17 cellular contexts compared by ENCODE assay signal in the genomic region with DNA sequence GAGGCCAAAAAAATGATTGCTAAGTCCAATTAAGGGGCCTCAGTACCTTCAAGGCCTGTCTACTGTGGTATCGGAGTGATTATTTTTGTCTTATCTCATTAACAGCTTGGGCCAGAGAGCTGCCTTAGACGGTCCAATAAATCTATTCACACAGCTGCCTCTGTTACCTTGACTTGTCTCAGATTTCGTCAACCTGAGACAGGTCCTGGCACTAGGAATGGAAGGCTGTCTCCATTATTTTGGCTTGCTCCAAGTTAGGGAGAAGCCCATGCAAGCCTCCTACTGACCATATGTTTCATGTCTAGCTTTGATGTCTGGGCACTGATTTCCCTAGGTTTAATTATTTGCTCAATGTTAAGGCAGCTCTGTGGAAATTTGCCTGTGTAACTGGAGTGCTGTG. TPM values are rescaled to one million over a fixed set of nuclear protein-coding genes. Genes with fewer than 3 reads are reported as not detected.
DNase-seq lines count a peak whose midpoint lies in the region; ATAC-seq, FAIRE-seq and TF ChIP-seq lines count a peak whose summit lies in the region.
"Had no signal": no experiment of that assay in that cellular context is flagged by ENCODE, and none has a peak within 500 bp of the region (broad histone marks: within the 10 kb centered on the region; RNA-seq: fewer than 3 reads in every experiment).

No MANE protein-coding gene starts in this region.

- H3K27me3 ChIP-seq in WERI-Rb-1 (ENCODE audit: insufficient read depth, low read depth, severe bottlenecking) = no peaks in the 10 kb centered on the region
- H3K27me3 ChIP-seq in pancreas = no peaks in the 10 kb centered on the region
- H3K27me3 ChIP-seq: BLaER1 had no signal

- ATAC-seq in pancreas = peak; percentile 48 to 86 (median 78)
- no peak for ATAC-seq in GM21737 (IDR thresholded peaks at IDR 0.05; ENCODE audit: unreplicated experiment)
- ATAC-seq in GM21423 (IDR thresholded peaks at IDR 0.05; ENCODE audit: unreplicated experiment) = no peak
- ATAC-seq: HCT116 had no signal

- peaks cover 0 to 15% (median 7%) of the 10 kb centered on the region in 3 donors for H3K4me1 ChIP-seq in pancreas
- H3K4me1 ChIP-seq: BLaER1 had no signal

- no peaks in the 10 kb centered on the region for H3K9me3 Mint-ChIP-seq in immature natural killer cell

- intact Hi-C loops in pancreas (cut with DNase I) = no loop called here

- H3K36me3 ChIP-seq in WERI-Rb-1 (no peaks in the 10 kb centered on the region), pancreas (no peaks in the 10 kb centered on the region)
- H3K36me3 ChIP-seq: BLaER1 had no signal

- H3K4me3 ChIP-seq in WERI-Rb-1 (ENCODE audit: low read depth, low read length) (no peak overlapping the region), pancreas (no peak overlapping the region)
- H3K4me3 ChIP-seq: BLaER1 had no signal

- WGBS in pancreas, 2 donors = 9 to 10% methylated on average over 3 of the region's 3 CpGs

- FAIRE-seq in pancreas (lab: Jason Lieb, UNC) = no peak
- FAIRE-seq: G401.6, GM12891 had no signal

- peak overlapping the region; percentile 40 for H3K27ac ChIP-seq in WERI-Rb-1
- H3K27ac ChIP-seq in pancreas = peak overlapping the region in 2 of 4 donors; percentile 17 to 36
- H3K27ac ChIP-seq: 22Rv1, BLaER1 had no signal

- no peak overlapping the region for H3K27ac Mint-ChIP-seq in immature natural killer cell
- H3K27ac Mint-ChIP-seq: CD8-positive, alpha-beta memory T cell had no signal

- H3K9me3 ChIP-seq in WERI-Rb-1 (ENCODE audit: severe bottlenecking) (peaks cover 5% of the 10 kb centered on the region), pancreas (no peaks in the 10 kb centered on the region)

- TF ChIP-seq CTCF in WERI-Rb-1 (IDR thresholded peaks at IDR 0.05; ENCODE audit: low read depth, low read length) (no peak), pancreas (IDR thresholded peaks at IDR 0.05) (no peak)

- H3K4me1 Mint-ChIP-seq in immature natural killer cell = no peaks in the 10 kb centered on the region
- H3K4me1 Mint-ChIP-seq: CD8-positive, alpha-beta memory T cell had no signal

- DNase-seq in NCI-H526 (lab: John Stamatoyannopoulos, UW) (peak; percentile 4 to 29), NCI-H526 treated with DMSO at 0.1 percent for 48 hours (lab: John Stamatoyannopoulos, UW) (no peak), NCI-H2171 (lab: John Stamatoyannopoulos, UW) (peak; percentile 70), WERI-Rb-1 (no peak), pancreas (peak in 2 of 6 donors; percentile 20 to 47), immature natural killer cell (no peak)
- DNase-seq: CD8-positive, alpha-beta memory T cell; DMS79; IMR-90; KBM-7 had no signal

- no peaks in the 10 kb centered on the region for H3K36me3 Mint-ChIP-seq in immature natural killer cell

- H3K4me3 Mint-ChIP-seq in immature natural killer cell = no peak overlapping the region
- H3K4me3 Mint-ChIP-seq: CD8-positive, alpha-beta memory T cell had no signal

- H3K27me3 Mint-ChIP-seq in immature natural killer cell (ENCODE audit: low read depth in 3 of 3) = peaks cover 1 to 6% (median 2%) of the 10 kb centered on the region in 3 donors

RNA-seq across cellular contexts. Expression of a gene that starts 12.4 kb away (rescaled TPM):
- total RNA-seq in pancreas = 10 to 100 TPM in 1 of 6 donors, 1 to 10 TPM in 5; 5.8 to 12.7 (median 9.3) TPM
- polyA plus RNA-seq in pancreas (10 to 100 TPM in 1 of 2 donors, 1 to 10 TPM in 1; 7.0 to 12.1 TPM), immature natural killer cell (1 to 10 TPM; 2.6 to 3.4 (median 2.9) TPM)

RNA-seq across cellular contexts. Expression of a gene that starts 41.7 kb away (rescaled TPM):
- 1 to 10 TPM; 2.4 to 6.3 (median 2.7) TPM for total RNA-seq in pancreas
- polyA plus RNA-seq in pancreas (1 to 10 TPM; 1.3 to 1.8 TPM), immature natural killer cell (1 to 10 TPM in 1 of 3 donors, under 1 TPM in 1, not detected in 1; 0.96 to 1.2 TPM)

Comparison
In these comparisons a context has a peak if more than half of its experiments do, and no peak if none do; other contexts are left out.
1. DNase-seq: peak in NCI-H526 (2 of 2) and NCI-H2171 (single experiment); none in NCI-H526 treated with DMSO at 0.1 percent for 48 hours (single experiment), WERI-Rb-1 (single experiment) and immature natural killer cell (0 of 3).
2. ATAC-seq: peak in pancreas (4 of 4); none in GM21737 (single experiment) and GM21423 (single experiment).